Comparison of ENCODE assay signal across 8 cellular contexts in genomic region chr6:138815797-138816528, GRCh38. TPM values are rescaled to one million over a fixed set of nuclear protein-coding genes. Genes with fewer than 3 reads are reported as not detected.
A peak's percentile ranks its signal among the peaks of the same experiment; 100 is the strongest.
DNase-seq lines count a peak whose midpoint lies in the region; ATAC-seq, FAIRE-seq and TF ChIP-seq lines count a peak whose summit lies in the region.

No MANE protein-coding gene starts in this region.

- ATAC-seq in HG02798 (IDR thresholded peaks at IDR 0.05; ENCODE audit: poor library complexity, unreplicated experiment), result peak; percentile 73

- no peaks in the 10 kb centered on the region for H3K9me3 ChIP-seq in esophagus muscularis mucosa

- H3K27ac Mint-ChIP-seq in nephron progenitor cell, result peak overlapping the region; percentile 15

- H3K9me3 Mint-ChIP-seq in nephron progenitor cell, result no peaks in the 10 kb centered on the region

- H3K27ac ChIP-seq in esophagus muscularis mucosa (replicated peaks in 1 of 4), result peak overlapping the region in 1 of 4 donors; percentile 40

- H3K4me3 Mint-ChIP-seq in nephron progenitor cell, result no peak overlapping the region

- no peak for TF ChIP-seq EP300 in esophagus muscularis mucosa (IDR thresholded peaks at IDR 0.05)

- intact Hi-C loops in esophagus muscularis mucosa (cut with DNase I), result loop anchor here (1.0 to 10.0 kb wide), 4 partner anchors 86 to 546 kb away; partner anchors contain the start of gene REPS1

- no peaks in the 10 kb centered on the region for H3K36me3 ChIP-seq in esophagus muscularis mucosa

- WGBS in esophagus muscularis mucosa, result 35% methylated on average over 4 of the region's 4 CpGs

- peak; percentile 97 for FAIRE-seq in GM12892 (lab: Jason Lieb, UNC)

- TF ChIP-seq POLR2A in GM12892 (IDR thresholded peaks at IDR 0.05; ENCODE audit: low read depth, low read length) (no peak), esophagus muscularis mucosa (IDR thresholded peaks at IDR 0.05; ENCODE audit: low read depth) (no peak)

- no peaks in the 10 kb centered on the region for H3K36me3 Mint-ChIP-seq in nephron progenitor cell (ENCODE audit: low read depth)

- peaks cover 0 to 9% (median 4%) of the 10 kb centered on the region in 4 donors for H3K4me1 ChIP-seq in esophagus muscularis mucosa

- no peak overlapping the region for H3K4me3 ChIP-seq in esophagus muscularis mucosa

- H3K27me3 Mint-ChIP-seq in nephron progenitor cell (ENCODE audit: low read depth, poor library complexity), result peaks cover 3% of the 10 kb centered on the region

- peaks cover 46% of the 10 kb centered on the region for H3K4me1 Mint-ChIP-seq in nephron progenitor cell

- no peaks in the 10 kb centered on the region for H3K27me3 ChIP-seq in esophagus muscularis mucosa

- TF ChIP-seq CTCF in esophagus muscularis mucosa (IDR thresholded peaks at IDR 0.05) (peak; percentile 78 to 82 (median 79)), nephron progenitor cell (IDR thresholded peaks at IDR 0.05) (peak; percentile 62)

- DNase-seq in AG08395 (ENCODE audit: low spot score) (peak; percentile 71), GM12892 (ENCODE audit: insufficient read length) (no peak), NCI-H1417 (lab: John Stamatoyannopoulos, UW) (peak; percentile 34 to 79 (median 35)), SKM-1 (lab: John Stamatoyannopoulos, UW; ENCODE audit: unreplicated experiment) (peak; percentile 66), esophagus muscularis mucosa (ENCODE audit: extremely low spot score) (no peak), nephron progenitor cell (no peak), ecto neural progenitor cell (ENCODE audit: low spot score) (no peak)

RNA-seq across cellular contexts. Expression of gene ECT2L, which starts 20.1 kb away (rescaled TPM):
- 0.08 TPM for polyA plus RNA-seq in GM12892 (2012; ENCODE audit: missing spikeins)
- total RNA-seq in esophagus muscularis mucosa, result under 1 TPM; 0.17 to 0.42 (median 0.21) TPM

RNA-seq across cellular contexts. Expression of gene CCDC28A, which starts 42.4 kb away (rescaled TPM):
- 22.1 TPM for polyA plus RNA-seq in GM12892 (2012; ENCODE audit: missing spikeins)
- total RNA-seq in esophagus muscularis mucosa, result 10 to 100 TPM; 18.3 to 26.0 (median 22.1) TPM

Comparison
In these comparisons a context has a peak if more than half of its experiments do, and no peak if none do; other contexts are left out.
1. DNase-seq: peak in AG08395 (single experiment), NCI-H1417 (3 of 3) and SKM-1 (single experiment); none in GM12892 (single experiment), esophagus muscularis mucosa (single experiment), nephron progenitor cell (single experiment) and ecto neural progenitor cell (single experiment).